Comparison of ENCODE assay signal across 8 cellular contexts in the genomic region with DNA sequence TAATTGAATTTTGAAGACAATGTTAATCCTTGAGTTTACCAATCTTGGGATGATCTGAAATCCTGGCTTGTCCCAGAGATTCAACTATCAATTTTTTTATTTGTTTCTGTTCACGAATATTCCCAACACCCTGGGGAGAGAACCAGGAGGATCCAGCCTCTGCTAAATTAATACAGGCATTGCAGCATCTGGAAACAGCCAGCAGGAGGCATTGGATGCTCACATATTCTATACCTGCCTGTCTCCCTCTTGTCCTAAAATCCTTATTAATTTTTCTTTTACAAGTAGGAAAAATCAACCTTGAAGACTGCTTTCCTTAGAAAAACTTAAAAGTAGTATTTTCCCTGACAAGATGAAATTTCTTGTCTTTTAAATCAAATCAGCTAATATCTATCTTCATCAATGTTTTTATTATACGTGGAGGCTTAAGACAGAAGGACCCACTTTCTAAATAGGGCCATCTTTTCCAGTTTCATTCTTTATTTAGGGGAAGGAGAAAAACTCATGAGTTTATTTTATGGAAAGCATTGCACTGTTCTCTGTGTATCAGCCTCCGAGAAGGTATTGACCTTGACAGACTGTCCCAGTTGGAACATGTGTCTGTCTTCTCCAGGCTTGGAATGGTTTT.
DNase-seq lines count a peak whose midpoint lies in the region; ATAC-seq and TF ChIP-seq lines count a peak whose summit lies in the region.

No MANE protein-coding gene starts in this region.

- H3K36me3 ChIP-seq in SK-N-SH (replicated peaks in 1 of 2; ENCODE audit: control insufficient read depth in 1 of 2, insufficient read depth in 2 of 2, low read length in 1 of 2) (no peaks in the 10 kb centered on the region), Loucy (ENCODE audit: insufficient read depth, low read length) (no peaks in the 10 kb centered on the region), trophoblast cell (ENCODE audit: control insufficient read depth in 1 of 2, insufficient read depth in 2 of 2, low read length in 2 of 2) (no peaks in the 10 kb centered on the region)

- no peak overlapping the region for H2BK12ac ChIP-seq in trophoblast cell (ENCODE audit: low read length)

- no peak overlapping the region for H3K18ac ChIP-seq in trophoblast cell (ENCODE audit: low read length)

- no peak for ATAC-seq in SK-N-SH treated with all-trans-retinoic acid at 6 μM for 48 hours
- no peak for ATAC-seq in activated CD4-positive, CD25-positive, alpha-beta regulatory T cell treated with anti-CD3 and anti-CD28 coated beads, Interleukin-2, amount 50 U/mL, for 24 hours
- ATAC-seq in HG03432 (IDR thresholded peaks at IDR 0.05; ENCODE audit: unreplicated experiment), result no peak

- H3K9me2 ChIP-seq in SK-N-SH, result no peaks in the 10 kb centered on the region
- H3K9me2 ChIP-seq in Loucy (replicated peaks; ENCODE audit: low read depth, low read length), result no peaks in the 10 kb centered on the region

- H3K79me2 ChIP-seq in SK-N-SH (ENCODE audit: insufficient read depth) (no peaks in the 10 kb centered on the region), Loucy (ENCODE audit: insufficient read depth, low read length) (no peaks in the 10 kb centered on the region), trophoblast cell (ENCODE audit: control insufficient read depth, insufficient read depth, low read length, poor library complexity) (no peaks in the 10 kb centered on the region)

- peak; percentile 72 for TF ChIP-seq RAD21 in SK-N-SH (IDR thresholded peaks at IDR 0.05; ENCODE audit: low read length)

- H3K9ac ChIP-seq in SK-N-SH (no peak overlapping the region), Loucy (ENCODE audit: low read depth, low read length, poor library complexity, severe bottlenecking) (no peak overlapping the region), trophoblast cell (ENCODE audit: low read length) (no peak overlapping the region)

- H3K4me3 ChIP-seq in SK-N-SH (ENCODE audit: low read depth in 2 of 2, low read length in 1 of 2) (peak overlapping the region in 1 of 2 experiments; percentile 40; a peak in 1 of 4 replicates), Loucy (ENCODE audit: low read length, poor library complexity, severe bottlenecking) (no peak overlapping the region), trophoblast cell (ENCODE audit: low read depth, low read length) (no peak overlapping the region)

- H2AFZ ChIP-seq in SK-N-SH (ENCODE audit: low read depth), result no peak overlapping the region
- H2AFZ ChIP-seq in Loucy (ENCODE audit: low read length), result no peak overlapping the region
- no peak overlapping the region for H2AFZ ChIP-seq in trophoblast cell (ENCODE audit: insufficient read depth, low read length, poor library complexity)

- POLR2A ChIA-PET in SK-N-SH (lab: Yijun Ruan, JAX), result no interaction called here

- no peak overlapping the region for H3K14ac ChIP-seq in trophoblast cell (ENCODE audit: low read length)

- no peak overlapping the region for H3K27ac ChIP-seq in SK-N-SH (ENCODE audit: low read depth in 2 of 2, low read length in 1 of 2)
- H3K27ac ChIP-seq in trophoblast cell (ENCODE audit: low read depth, low read length), result no peak overlapping the region

- peak; percentile 88 for TF ChIP-seq CTCF in SK-N-SH (IDR thresholded peaks at IDR 0.05)
- peak; percentile 99 for TF ChIP-seq CTCF in Loucy (conservative IDR thresholded peaks at IDR 0.05; ENCODE audit: low read length)

- no peaks in the 10 kb centered on the region for H3K4me1 ChIP-seq in SK-N-SH (ENCODE audit: control insufficient read depth in 1 of 2, insufficient read depth in 2 of 2, low read depth in 1 of 2, low read length in 1 of 2)
- H3K4me1 ChIP-seq in Loucy (ENCODE audit: insufficient read depth, low read length, poor library complexity, severe bottlenecking), result peaks cover 37% of the 10 kb centered on the region
- H3K4me1 ChIP-seq in trophoblast cell (ENCODE audit: control insufficient read depth in 1 of 2, insufficient read depth in 2 of 2, low read length in 2 of 2), result peaks cover 6 to 10% of the 10 kb centered on the region in 2 experiments

- H4K91ac ChIP-seq in trophoblast cell (ENCODE audit: low read depth, low read length), result no peak overlapping the region

- H3F3A ChIP-seq in SK-N-SH (replicated peaks; ENCODE audit: insufficient read depth) (no peaks in the 10 kb centered on the region), Loucy (ENCODE audit: low read depth) (peaks cover 1% of the 10 kb centered on the region; the same call in 1 of the 2 replicates)

- H3K9me3 ChIP-seq in SK-N-SH (no peaks in the 10 kb centered on the region), Loucy (ENCODE audit: insufficient read depth, low read depth, low read length) (no peaks in the 10 kb centered on the region), trophoblast cell (ENCODE audit: insufficient read depth, low read depth, low read length) (no peaks in the 10 kb centered on the region)

- H4K20me1 ChIP-seq in SK-N-SH (ENCODE audit: insufficient read depth) (no peaks in the 10 kb centered on the region), Loucy (ENCODE audit: insufficient read depth, low read length, poor library complexity, severe bottlenecking) (no peaks in the 10 kb centered on the region)

- CTCF ChIA-PET in SK-N-SH (lab: Yijun Ruan, JAX), result interaction anchor here (0.7 to 1.7 kb wide), 6 partner anchors 10 to 845 kb away, joined by 3 to 6 read pairs (median 3); no protein-coding TSS in a partner anchor

- H3K4me2 ChIP-seq in SK-N-SH (no peak overlapping the region), Loucy (ENCODE audit: low read depth, low read length, poor library complexity, severe bottlenecking) (peak overlapping the region; percentile 30), trophoblast cell (ENCODE audit: low read length) (no peak overlapping the region)

- no peak overlapping the region for H4K8ac ChIP-seq in trophoblast cell (ENCODE audit: low read depth, low read length)

- H2AK5ac ChIP-seq in trophoblast cell (ENCODE audit: low read length), result no peak overlapping the region

- H3K4ac ChIP-seq in trophoblast cell (ENCODE audit: low read depth, low read length), result no peak overlapping the region

- no peak for TF ChIP-seq EP300 in SK-N-SH (IDR thresholded peaks at IDR 0.05; ENCODE audit: borderline replicate concordance in 1 of 2, low read depth in 1 of 2, low read length in 1 of 2)

- H3K79me1 ChIP-seq in trophoblast cell (ENCODE audit: low read length), result peaks cover 7% of the 10 kb centered on the region

- DNase-seq in SK-N-SH (peak; percentile 27), T1000 (lab: John Stamatoyannopoulos, UW) (peak; percentile 46), foreskin melanocyte (peak; percentile 24), trophoblast cell (peak; percentile 59 to 79)

- no peak overlapping the region for H2BK120ac ChIP-seq in trophoblast cell (ENCODE audit: insufficient read depth, low read length, poor library complexity)

- no peak overlapping the region for H2BK5ac ChIP-seq in trophoblast cell (ENCODE audit: low read depth, low read length, poor library complexity)

- 15% methylated on average over 3 of the region's 3 CpGs for whole genome bisulfite sequencing in SK-N-SH (ENCODE audit: low lambda C conversion rate)
- no CpG with 5 or more reads among the region's 3 CpGs for whole genome bisulfite sequencing in trophoblast cell (ENCODE audit: extremely low coverage, insufficient coverage, insufficient read length)

- no peak overlapping the region for H4K12ac ChIP-seq in trophoblast cell (ENCODE audit: low read depth, low read length)

- no peaks in the 10 kb centered on the region; the same call in 1 of the 2 replicates for H3K27me3 ChIP-seq in SK-N-SH (ENCODE audit: insufficient read depth)
- H3K27me3 ChIP-seq in Loucy (ENCODE audit: insufficient read depth, low read length, poor library complexity, severe bottlenecking), result no peaks in the 10 kb centered on the region
- no peaks in the 10 kb centered on the region for H3K27me3 ChIP-seq in trophoblast cell (ENCODE audit: insufficient read depth, low read length)

- no peak overlapping the region for H3K23ac ChIP-seq in trophoblast cell (ENCODE audit: low read length)

TF ChIP-seq in SK-N-SH, 30 proteins besides CTCF, POLR2A, EP300 and RAD21:
- TF ChIP-seq MXI1 (IDR thresholded peaks at IDR 0.05; ENCODE audit: low read depth, low read length), result no peak
- TF ChIP-seq SMC3 (IDR thresholded peaks at IDR 0.05; ENCODE audit: low read depth, low read length), result peak; percentile 50
- no peak for TF ChIP-seq NRF1 (IDR thresholded peaks at IDR 0.05; ENCODE audit: low read depth, low read length)

TF ChIP-seq in SK-N-SH treated with all-trans-retinoic acid at 6 μM for 48 hours, 23 proteins besides CTCF, POLR2A, EP300 and RAD21:
- TF ChIP-seq ZFP3 (CRISPR knock-in tag; IDR thresholded peaks at IDR 0.05) (no peak), CSDC2 (CRISPR knock-in tag; IDR thresholded peaks at IDR 0.05) (no peak)
